Comparison of ENCODE assay signal across 20 cellular contexts in genomic region chr1:59198565-59198964, GRCh38.
DNase-seq lines count a peak whose midpoint lies in the region; ATAC-seq lines count a peak whose summit lies in the region.
"Had no signal": no experiment of that assay in that cellular context is flagged by ENCODE, and none has a peak within 500 bp of the region (broad histone marks: within the 10 kb centered on the region; RNA-seq: fewer than 3 reads in every experiment).

No MANE protein-coding gene starts in this region.

- peak; percentile 46 for DNase-seq in AG20443 (ENCODE audit: low spot score)
- DNase-seq in M059J (ENCODE audit: low read depth): peak; percentile 18
- peak; percentile 73 for DNase-seq in fibroblast of gingiva (ENCODE audit: low read depth)
- peak; percentile 59 for DNase-seq in skeletal muscle cell (ENCODE audit: low read depth)
- DNase-seq in activated naive CD4-positive, alpha-beta T cell treated with anti-CD3 and anti-CD28 coated beads for 36 hours: no peak
- DNase-seq in SW 1271 (lab: John Stamatoyannopoulos, UW): no peak
- DNase-seq: activated CD4-positive, alpha-beta T cell treated with anti-CD3 and anti-CD28 coated beads, Interleukin-2, amount 10 ng/mL, durations not matched to agents 7 days and 5 days; activated naive CD8-positive, alpha-beta T cell treated with anti-CD3 and anti-CD28 coated beads for 36 hours; brain microvascular endothelial cell; CD4-positive, alpha-beta memory T cell; GOT3; immature natural killer cell; NCI-H1930; NCI-H524; T-helper 1 cell had no signal

- H3K9me3 Mint-ChIP-seq in activated naive CD4-positive, alpha-beta T cell treated with anti-CD3 and anti-CD28 coated beads for 36 hours: no peaks in the 10 kb centered on the region

- intact Hi-C loops in activated naive CD4-positive, alpha-beta T cell treated with anti-CD3 and anti-CD28 coated beads for 36 hours (cut with micrococcal nuclease): loop anchor here (5.0 kb wide), 1 partner anchor 744 kb away; no protein-coding TSS in a partner anchor

- H3K4me1 Mint-ChIP-seq in activated naive CD4-positive, alpha-beta T cell treated with anti-CD3 and anti-CD28 coated beads for 36 hours (ENCODE audit: low read depth): no peaks in the 10 kb centered on the region
- H3K4me1 Mint-ChIP-seq: activated CD4-positive, alpha-beta T cell treated with anti-CD3 and anti-CD28 coated beads, Interleukin-2, amount 10 ng/mL, durations not matched to agents 7 days and 5 days; activated naive CD8-positive, alpha-beta T cell treated with anti-CD3 and anti-CD28 coated beads for 36 hours; activated T-helper 17 cell treated with anti-CD3 and anti-CD28 coated beads, Interleukin-2, amount 50 U/mL, for 72 hours; CD4-positive, alpha-beta memory T cell; immature natural killer cell had no signal

- CTCF ChIA-PET in activated naive CD4-positive, alpha-beta T cell treated with anti-CD3 and anti-CD28 coated beads for 36 hours (lab: Charles Lee): interaction anchor here (1.0 kb wide), 1 partner anchor 233 kb away, joined by 3 read pairs; no protein-coding TSS in a partner anchor

- peaks cover 6% of the 10 kb centered on the region for H3K27me3 Mint-ChIP-seq in activated naive CD4-positive, alpha-beta T cell treated with anti-CD3 and anti-CD28 coated beads for 36 hours (ENCODE audit: low read depth)
- H3K27me3 Mint-ChIP-seq: activated naive CD8-positive, alpha-beta T cell treated with anti-CD3 and anti-CD28 coated beads for 36 hours had no signal

- ATAC-seq in GM19035 (IDR thresholded peaks at IDR 0.05; ENCODE audit: unreplicated experiment): no peak
- no peak for ATAC-seq in HG03439 (IDR thresholded peaks at IDR 0.05; ENCODE audit: unreplicated experiment)
- ATAC-seq: activated T-helper 17 cell treated with anti-CD3 and anti-CD28 coated beads, Interleukin-2, amount 50 U/mL, for 72 hours; GM12878 had no signal

- no peaks in the 10 kb centered on the region for H3K36me3 Mint-ChIP-seq in activated naive CD4-positive, alpha-beta T cell treated with anti-CD3 and anti-CD28 coated beads for 36 hours (ENCODE audit: low read depth)
- H3K36me3 Mint-ChIP-seq: activated naive CD8-positive, alpha-beta T cell treated with anti-CD3 and anti-CD28 coated beads for 36 hours; CD4-positive, alpha-beta memory T cell; immature natural killer cell had no signal

- no peak overlapping the region for H3K4me3 ChIP-seq in skeletal muscle cell (ENCODE audit: low read depth, low read length)
- H3K4me3 ChIP-seq: coronary artery, GM12878 had no signal

- no peak overlapping the region for H3K27ac Mint-ChIP-seq in activated naive CD4-positive, alpha-beta T cell treated with anti-CD3 and anti-CD28 coated beads for 36 hours
- H3K27ac Mint-ChIP-seq: activated CD4-positive, alpha-beta T cell treated with anti-CD3 and anti-CD28 coated beads, Interleukin-2, amount 10 ng/mL, durations not matched to agents 7 days and 5 days; activated naive CD8-positive, alpha-beta T cell treated with anti-CD3 and anti-CD28 coated beads for 36 hours; activated T-helper 17 cell treated with anti-CD3 and anti-CD28 coated beads, Interleukin-2, amount 50 U/mL, for 72 hours; CD4-positive, alpha-beta memory T cell; immature natural killer cell had no signal

- no peak overlapping the region for H3K4me3 Mint-ChIP-seq in activated naive CD4-positive, alpha-beta T cell treated with anti-CD3 and anti-CD28 coated beads for 36 hours
- H3K4me3 Mint-ChIP-seq: activated CD4-positive, alpha-beta T cell treated with anti-CD3 and anti-CD28 coated beads, Interleukin-2, amount 10 ng/mL, durations not matched to agents 7 days and 5 days; activated naive CD8-positive, alpha-beta T cell treated with anti-CD3 and anti-CD28 coated beads for 36 hours; activated T-helper 17 cell treated with anti-CD3 and anti-CD28 coated beads, Interleukin-2, amount 50 U/mL, for 72 hours; CD4-positive, alpha-beta memory T cell; immature natural killer cell had no signal

Comparison
In these comparisons a context has a peak if more than half of its experiments do, and no peak if none do; other contexts are left out.
1. DNase-seq: peak in AG20443 (single experiment), M059J (single experiment), fibroblast of gingiva (single experiment) and skeletal muscle cell (single experiment); none in activated naive CD4-positive, alpha-beta T cell treated with anti-CD3 and anti-CD28 coated beads for 36 hours (single experiment) and SW 1271 (0 of 2).